1 cellular context compared by ENCODE assay signal in genomic region chr14:22919601-22919921, GRCh38.
TF ChIP-seq lines count a peak whose summit lies in the region.

No MANE protein-coding gene starts in this region.

TF ChIP-seq in HCT116, 20 proteins besides CTCF, POLR2A, EP300 and RAD21:
- TF ChIP-seq ZBTB33 (IDR thresholded peaks at IDR 0.05; ENCODE audit: extremely low read depth, insufficient replicate concordance, low read length) (no peak), REST (IDR thresholded peaks at IDR 0.05; ENCODE audit: low read depth) (no peak), EZH2 (IDR thresholded peaks at IDR 0.05) (no peak), POLR2AphosphoS5 (IDR thresholded peaks at IDR 0.05; ENCODE audit: low read depth, low read length) (no peak), EGR1 (IDR thresholded peaks at IDR 0.05; ENCODE audit: low read depth) (no peak), SRF (IDR thresholded peaks at IDR 0.05; ENCODE audit: low read depth) (no peak)
- TF ChIP-seq, protein P1, sequence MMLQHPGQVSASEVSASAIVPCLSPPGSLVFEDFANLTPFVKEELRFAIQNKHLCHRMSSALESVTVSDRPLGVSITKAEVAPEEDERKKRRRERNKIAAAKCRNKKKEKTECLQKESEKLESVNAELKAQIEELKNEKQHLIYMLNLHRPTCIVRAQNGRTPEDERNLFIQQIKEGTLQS (IDR thresholded peaks at IDR 0.05): no peak
TF ChIP-seq in HCT116: peak in this region for 0.
